18 cellular contexts compared by ENCODE assay signal in genomic region chr11:107792049-107792443, GRCh38.
"Had no signal": no experiment of that assay in that cellular context is flagged by ENCODE, and none has a peak within 500 bp of the region (broad histone marks: within the 10 kb centered on the region; RNA-seq: fewer than 3 reads in every experiment).

No MANE protein-coding gene starts in this region.

- H2AFZ ChIP-seq: parathyroid adenoma had no signal

- H3K36me3 ChIP-seq: right lobe of liver, upper lobe of right lung had no signal

- H3K4me1 Mint-ChIP-seq: stimulated activated effector memory CD8-positive, alpha-beta T cell treated with anti-CD3 and anti-CD28 coated beads, Interleukin-12 subunit alpha, Interleukin-12 subunit beta, amount 100 ng/mL, for 72 hours had no signal

- H3K27me3 Mint-ChIP-seq: activated CD4-positive, alpha-beta T cell treated with anti-CD3 and anti-CD28 coated beads, Interleukin-2, amount 10 ng/mL, durations not matched to agents 7 days and 5 days; dendritic cell treated with granulocyte-macrophage colony-stimulating factor and Interleukin-4, amounts not matched to agents 40 ng/mL and 50 ng/mL, for 4 days had no signal

- H3K9ac ChIP-seq: parathyroid adenoma had no signal

- DNase-seq: activated CD4-positive, alpha-beta T cell treated with anti-CD3 and anti-CD28 coated beads, Interleukin-2, amount 10 ng/mL, durations not matched to agents 7 days and 5 days; activated CD8-positive, alpha-beta T cell treated with anti-CD3 and anti-CD28 coated beads, Interleukin-2, amount 10 ng/mL, durations not matched to agents 7 days and 5 days; activated effector memory CD4-positive, alpha-beta T cell treated with Interleukin-2 at 50 U/mL for 16 hours; activated naive CD4-positive, alpha-beta T cell treated with anti-CD3 and anti-CD28 coated beads, Interleukin-2, amount 50 U/mL, for 16 hours; activated T-cell treated with anti-CD3 and anti-CD28 coated beads, Interleukin-2, amount 50 U/mL, for 48 hours; effector memory CD4-positive, alpha-beta T cell; left colon; stimulated activated CD4-positive, alpha-beta T cell treated with anti-CD3 and anti-CD28 coated beads, Interleukin-4, amount 100 ng/mL, for 24 hours; upper lobe of right lung had no signal

- ATAC-seq: activated CD4-positive, CD25-positive, alpha-beta regulatory T cell treated with anti-CD3 and anti-CD28 coated beads, Interleukin-2, amount 50 U/mL, for 24 hours; activated CD8-positive, alpha-beta T cell treated with anti-CD3 and anti-CD28 coated beads, Interleukin-2, amount 10 ng/mL, durations not matched to agents 7 days and 5 days; left colon; stimulated activated effector memory CD8-positive, alpha-beta T cell treated with anti-CD3 and anti-CD28 coated beads, Interleukin-12 subunit alpha, Interleukin-12 subunit beta, amount 100 ng/mL, for 72 hours; upper lobe of right lung had no signal

- H3K4me3 Mint-ChIP-seq: activated CD4-positive, alpha-beta T cell treated with anti-CD3 and anti-CD28 coated beads, Interleukin-2, amount 10 ng/mL, durations not matched to agents 7 days and 5 days; activated CD8-positive, alpha-beta T cell treated with anti-CD3 and anti-CD28 coated beads, Interleukin-2, amount 10 ng/mL, durations not matched to agents 7 days and 5 days; dendritic cell treated with granulocyte-macrophage colony-stimulating factor and Interleukin-4, amounts not matched to agents 40 ng/mL and 50 ng/mL, for 4 days; stimulated activated effector memory CD8-positive, alpha-beta T cell treated with anti-CD3 and anti-CD28 coated beads, Interleukin-12 subunit alpha, Interleukin-12 subunit beta, amount 100 ng/mL, for 72 hours; T-helper 1 cell treated with Interleukin-12 subunit alpha and Interleukin-12 subunit beta and Interleukin-4 antibody, amounts not matched to agents 30 μg/mL and 1 μg/mL, for 36 hours had no signal

- H3K27ac ChIP-seq: parathyroid adenoma, thoracic aorta, upper lobe of right lung had no signal

- H3K27ac Mint-ChIP-seq: activated CD4-positive, alpha-beta T cell treated with anti-CD3 and anti-CD28 coated beads, Interleukin-2, amount 10 ng/mL, durations not matched to agents 7 days and 5 days; dendritic cell treated with granulocyte-macrophage colony-stimulating factor and Interleukin-4, amounts not matched to agents 40 ng/mL and 50 ng/mL, for 4 days; stimulated activated effector memory CD8-positive, alpha-beta T cell treated with anti-CD3 and anti-CD28 coated beads, Interleukin-12 subunit alpha, Interleukin-12 subunit beta, amount 100 ng/mL, for 72 hours; T-helper 1 cell treated with Interleukin-12 subunit alpha and Interleukin-12 subunit beta and Interleukin-4 antibody, amounts not matched to agents 30 μg/mL and 1 μg/mL, for 36 hours had no signal

- H3K4me2 ChIP-seq: smooth muscle cell had no signal

- H3K4me1 ChIP-seq: parathyroid adenoma, upper lobe of right lung had no signal

- H3K4me3 ChIP-seq: lung, right lobe of liver, smooth muscle cell, thoracic aorta, upper lobe of right lung had no signal

- H3K79me2 ChIP-seq: parathyroid adenoma had no signal

- H3K27me3 ChIP-seq: right lobe of liver, upper lobe of right lung had no signal

- H3K9me3 ChIP-seq: right lobe of liver, thoracic aorta, upper lobe of right lung had no signal

- H3K9me3 Mint-ChIP-seq: activated CD4-positive, alpha-beta T cell treated with anti-CD3 and anti-CD28 coated beads, Interleukin-2, amount 10 ng/mL, durations not matched to agents 7 days and 5 days; stimulated activated effector memory CD8-positive, alpha-beta T cell treated with anti-CD3 and anti-CD28 coated beads, Interleukin-12 subunit alpha, Interleukin-12 subunit beta, amount 100 ng/mL, for 72 hours had no signal
